Comparison of ENCODE assay signal across 10 cellular contexts in the genomic region with DNA sequence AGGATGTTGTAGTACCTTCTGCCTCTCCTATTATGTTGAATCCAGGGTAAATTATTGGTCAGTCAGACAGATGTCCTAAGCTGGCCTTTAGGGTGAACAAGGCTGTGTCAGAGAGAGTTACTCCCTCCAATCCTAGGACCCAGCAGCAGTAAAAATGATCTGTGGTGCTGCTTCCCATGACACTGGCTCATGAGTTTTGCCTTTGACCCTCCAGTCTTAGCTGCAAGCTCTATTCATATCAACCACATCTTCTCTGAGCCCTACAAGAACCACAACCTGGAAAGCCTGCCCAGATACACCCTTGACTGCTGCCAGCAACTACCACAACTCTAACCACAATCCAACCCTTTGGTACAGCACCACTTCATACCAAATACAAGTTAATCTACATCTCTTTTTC. TPM values are rescaled to one million over a fixed set of nuclear protein-coding genes. Genes with fewer than 3 reads are reported as not detected.
A peak's percentile ranks its signal among the peaks of the same experiment; 100 is the strongest.
DNase-seq lines count a peak whose midpoint lies in the region; ATAC-seq, FAIRE-seq and TF ChIP-seq lines count a peak whose summit lies in the region.
"Had no signal": no experiment of that assay in that cellular context is flagged by ENCODE, and none has a peak within 500 bp of the region (broad histone marks: within the 10 kb centered on the region; RNA-seq: fewer than 3 reads in every experiment).

No MANE protein-coding gene starts in this region.

- DNase-seq in stimulated activated CD4-positive, alpha-beta T cell treated with anti-CD3 and anti-CD28 coated beads, Interleukin-15, amount 100 ng/mL, for 24 hours: peak; percentile 13
- no peak for DNase-seq in stimulated activated CD4-positive, alpha-beta T cell treated with anti-CD3 and anti-CD28 coated beads, Interleukin-4, amount 100 ng/mL, for 4 hours
- DNase-seq in SJCRH30: peak; percentile 66 to 75
- DNase-seq in foreskin keratinocyte: no peak
- DNase-seq in stromal cell of bone marrow (ENCODE audit: low read depth): peak; percentile 28
- DNase-seq in kidney: no peak
- DNase-seq in GF-D8 (lab: John Stamatoyannopoulos, UW): no peak
- DNase-seq: effector CD4-positive, alpha-beta T cell; NCI-H524 treated with DMSO at 0.1 percent for 48 hours had no signal

- H3K4me3 ChIP-seq in SJCRH30 (no peak overlapping the region), kidney (ENCODE audit: low read length in 2 of 2) (no peak overlapping the region)

- H3K9me3 ChIP-seq in SJCRH30 (replicated peaks) (peaks cover 4% of the 10 kb centered on the region; the same call in 1 of the 2 replicates), kidney (ENCODE audit: control insufficient read depth in 1 of 2, low read length in 2 of 2) (no peaks in the 10 kb centered on the region)

- no peak overlapping the region for H3K9ac ChIP-seq in kidney (ENCODE audit: low read length in 2 of 2)

- FAIRE-seq in kidney (lab: Jason Lieb, UNC): no peak

- H3K27me3 ChIP-seq in SJCRH30 (no peaks in the 10 kb centered on the region), foreskin keratinocyte (no peaks in the 10 kb centered on the region)

- ATAC-seq in foreskin keratinocyte (peak; percentile 23), GM21529 (IDR thresholded peaks at IDR 0.05; ENCODE audit: unreplicated experiment) (no peak)

- H3K27ac ChIP-seq in SJCRH30: no peak overlapping the region
- H3K27ac ChIP-seq in foreskin keratinocyte: no peak overlapping the region
- no peak overlapping the region for H3K27ac ChIP-seq in kidney (ENCODE audit: low read depth in 2 of 2, low read length in 2 of 2)

- no peaks in the 10 kb centered on the region for H3K36me3 ChIP-seq in SJCRH30
- H3K36me3 ChIP-seq in kidney (ENCODE audit: control insufficient read depth in 1 of 2, insufficient read depth in 2 of 2, low read length in 2 of 2): no peaks in the 10 kb centered on the region

- intact Hi-C loops in kidney (cut with DNase I): no loop called here

- H3K4me1 ChIP-seq in SJCRH30: peaks cover 42% of the 10 kb centered on the region
- H3K4me1 ChIP-seq in foreskin keratinocyte: peaks cover 3% of the 10 kb centered on the region
- H3K4me1 ChIP-seq in kidney (ENCODE audit: control insufficient read depth in 1 of 2, insufficient read depth in 1 of 2, low read depth in 1 of 2, low read length in 2 of 2): no peaks in the 10 kb centered on the region

- TF ChIP-seq CTCF in foreskin keratinocyte (conservative IDR thresholded peaks at IDR 0.05) (no peak), kidney (IDR thresholded peaks at IDR 0.05; ENCODE audit: borderline replicate concordance, extremely low read depth, insufficient read depth) (no peak)

RNA-seq across cellular contexts. Expression of gene PHLDB2, which starts 27.2 kb away (rescaled TPM):
- total RNA-seq in SJCRH30 (2014; rRNA removed; shearing (Covaris generic)): 93.4 and 102 TPM in 2 replicates
- total RNA-seq in foreskin keratinocyte (93.8 and 110 TPM in 2 replicates), kidney (85.6 TPM)
- polyA plus RNA-seq in foreskin keratinocyte (28.0 and 35.5 TPM in 2 replicates), kidney (ENCODE audit: insufficient read depth, low read depth, low replicate concordance) (28.0 TPM)

Comparison
In these comparisons a context has a peak if more than half of its experiments do, and no peak if none do; other contexts are left out.
1. DNase-seq: peak in stimulated activated CD4-positive, alpha-beta T cell treated with anti-CD3 and anti-CD28 coated beads, Interleukin-15, amount 100 ng/mL, for 24 hours (single experiment), SJCRH30 (2 of 2) and stromal cell of bone marrow (single experiment); none in stimulated activated CD4-positive, alpha-beta T cell treated with anti-CD3 and anti-CD28 coated beads, Interleukin-4, amount 100 ng/mL, for 4 hours (0 of 2), foreskin keratinocyte (0 of 2), kidney (single experiment) and GF-D8 (single experiment).